ENCODE assay signal across 1 cellular context in the genomic region with DNA sequence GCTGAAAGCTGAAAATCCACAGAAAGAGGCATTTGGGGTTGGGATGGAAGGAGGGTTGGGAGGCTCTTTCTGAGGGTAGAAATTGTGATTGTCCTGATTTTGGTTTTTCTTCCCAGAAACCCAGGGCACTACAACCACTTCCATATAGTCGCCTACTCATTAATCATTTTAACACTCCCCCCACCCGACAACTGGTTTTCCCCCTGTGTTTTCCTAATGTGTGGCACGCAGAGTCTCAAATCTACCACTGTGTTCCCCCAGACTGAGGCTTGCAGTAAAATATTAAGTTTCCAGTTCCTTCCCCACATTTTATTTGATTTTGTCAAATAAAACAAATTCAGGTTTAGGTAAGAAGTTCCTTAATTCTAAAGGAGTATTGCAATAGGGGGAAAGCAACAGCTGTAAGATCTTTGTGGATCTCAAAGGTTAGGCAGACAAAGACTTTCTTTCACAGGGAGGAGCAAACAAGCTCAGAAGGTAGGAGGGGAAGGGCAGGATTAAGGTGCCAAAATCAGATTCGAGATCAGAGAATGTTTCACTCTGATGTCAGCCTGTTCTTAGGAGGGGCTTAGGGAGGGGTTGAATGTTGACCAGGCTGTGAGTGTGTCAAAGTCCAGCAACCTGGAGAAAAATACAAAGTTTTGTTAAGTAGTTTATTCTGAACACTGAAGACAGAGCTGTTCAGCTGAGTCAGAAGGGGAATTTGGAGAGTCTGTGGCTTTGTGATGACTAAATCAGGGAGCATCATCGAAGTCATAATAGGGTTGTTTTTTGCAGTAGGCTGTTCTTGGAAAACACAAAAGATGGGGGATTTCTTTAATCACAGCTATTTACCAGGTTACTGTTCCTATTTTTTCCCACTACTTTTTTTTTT.
TF ChIP-seq lines count a peak whose summit lies in the region.

No MANE protein-coding gene starts in this region.

TF ChIP-seq in HepG2, 621 proteins besides CTCF, POLR2A, EP300 and RAD21 (continued from another document and continues in another):
- TF ChIP-seq, protein P1, sequence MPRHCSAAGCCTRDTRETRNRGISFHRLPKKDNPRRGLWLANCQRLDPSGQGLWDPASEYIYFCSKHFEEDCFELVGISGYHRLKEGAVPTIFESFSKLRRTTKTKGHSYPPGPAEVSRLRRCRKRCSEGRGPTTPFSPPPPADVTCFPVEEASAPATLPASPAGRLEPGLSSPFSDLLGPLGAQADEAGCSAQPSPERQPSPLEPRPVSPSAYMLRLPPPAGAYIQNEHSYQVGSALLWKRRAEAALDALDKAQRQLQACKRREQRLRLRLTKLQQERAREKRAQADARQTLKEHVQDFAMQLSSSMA (CRISPR knock-in tag; IDR thresholded peaks at IDR 0.05), result no peak
- TF ChIP-seq, protein P2, sequence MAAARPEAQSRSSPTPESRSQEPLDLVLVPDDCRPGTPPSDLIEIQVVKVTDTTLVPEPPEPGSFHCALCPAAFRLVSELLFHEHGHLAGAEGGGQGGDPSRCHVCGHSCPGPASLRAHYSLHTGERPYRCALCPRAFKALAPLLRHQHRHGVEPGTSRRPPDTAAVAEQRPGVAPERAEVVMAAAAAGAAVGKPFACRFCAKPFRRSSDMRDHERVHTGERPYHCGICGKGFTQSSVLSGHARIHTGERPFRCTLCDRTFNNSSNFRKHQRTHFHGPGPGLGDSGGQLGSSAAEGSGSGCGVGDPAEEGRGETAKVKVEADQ (CRISPR knock-in tag; IDR thresholded peaks at IDR 0.05; ENCODE audit: borderline replicate concordance), result no peak
- TF ChIP-seq, protein P3, sequence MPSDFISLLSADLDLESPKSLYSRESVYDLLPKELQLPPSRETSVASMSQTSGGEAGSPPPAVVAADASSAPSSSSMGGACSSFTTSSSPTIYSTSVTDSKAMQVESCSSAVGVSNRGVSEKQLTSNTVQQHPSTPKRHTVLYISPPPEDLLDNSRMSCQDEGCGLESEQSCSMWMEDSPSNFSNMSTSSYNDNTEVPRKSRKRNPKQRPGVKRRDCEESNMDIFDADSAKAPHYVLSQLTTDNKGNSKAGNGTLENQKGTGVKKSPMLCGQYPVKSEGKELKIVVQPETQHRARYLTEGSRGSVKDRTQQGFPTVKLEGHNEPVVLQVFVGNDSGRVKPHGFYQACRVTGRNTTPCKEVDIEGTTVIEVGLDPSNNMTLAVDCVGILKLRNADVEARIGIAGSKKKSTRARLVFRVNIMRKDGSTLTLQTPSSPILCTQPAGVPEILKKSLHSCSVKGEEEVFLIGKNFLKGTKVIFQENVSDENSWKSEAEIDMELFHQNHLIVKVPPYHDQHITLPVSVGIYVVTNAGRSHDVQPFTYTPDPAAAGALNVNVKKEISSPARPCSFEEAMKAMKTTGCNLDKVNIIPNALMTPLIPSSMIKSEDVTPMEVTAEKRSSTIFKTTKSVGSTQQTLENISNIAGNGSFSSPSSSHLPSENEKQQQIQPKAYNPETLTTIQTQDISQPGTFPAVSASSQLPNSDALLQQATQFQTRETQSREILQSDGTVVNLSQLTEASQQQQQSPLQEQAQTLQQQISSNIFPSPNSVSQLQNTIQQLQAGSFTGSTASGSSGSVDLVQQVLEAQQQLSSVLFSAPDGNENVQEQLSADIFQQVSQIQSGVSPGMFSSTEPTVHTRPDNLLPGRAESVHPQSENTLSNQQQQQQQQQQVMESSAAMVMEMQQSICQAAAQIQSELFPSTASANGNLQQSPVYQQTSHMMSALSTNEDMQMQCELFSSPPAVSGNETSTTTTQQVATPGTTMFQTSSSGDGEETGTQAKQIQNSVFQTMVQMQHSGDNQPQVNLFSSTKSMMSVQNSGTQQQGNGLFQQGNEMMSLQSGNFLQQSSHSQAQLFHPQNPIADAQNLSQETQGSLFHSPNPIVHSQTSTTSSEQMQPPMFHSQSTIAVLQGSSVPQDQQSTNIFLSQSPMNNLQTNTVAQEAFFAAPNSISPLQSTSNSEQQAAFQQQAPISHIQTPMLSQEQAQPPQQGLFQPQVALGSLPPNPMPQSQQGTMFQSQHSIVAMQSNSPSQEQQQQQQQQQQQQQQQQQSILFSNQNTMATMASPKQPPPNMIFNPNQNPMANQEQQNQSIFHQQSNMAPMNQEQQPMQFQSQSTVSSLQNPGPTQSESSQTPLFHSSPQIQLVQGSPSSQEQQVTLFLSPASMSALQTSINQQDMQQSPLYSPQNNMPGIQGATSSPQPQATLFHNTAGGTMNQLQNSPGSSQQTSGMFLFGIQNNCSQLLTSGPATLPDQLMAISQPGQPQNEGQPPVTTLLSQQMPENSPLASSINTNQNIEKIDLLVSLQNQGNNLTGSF (CRISPR knock-in tag; IDR thresholded peaks at IDR 0.05), result no peak
- TF ChIP-seq ZNF33B (CRISPR knock-in tag; IDR thresholded peaks at IDR 0.05) (no peak), ESRRA (CRISPR knock-in tag; IDR thresholded peaks at IDR 0.05; ENCODE audit: low read depth) (no peak), ZNF460 (CRISPR knock-in tag; IDR thresholded peaks at IDR 0.05; ENCODE audit: borderline replicate concordance) (no peak), ZSCAN25 (CRISPR knock-in tag; IDR thresholded peaks at IDR 0.05) (no peak), ZNF512B (CRISPR knock-in tag; IDR thresholded peaks at IDR 0.05; ENCODE audit: borderline replicate concordance) (no peak), ZNF597 (CRISPR knock-in tag; IDR thresholded peaks at IDR 0.05) (no peak), KAT2B (IDR thresholded peaks at IDR 0.05; ENCODE audit: borderline replicate concordance, low read depth, low read length) (no peak), ZNF580 (CRISPR knock-in tag; IDR thresholded peaks at IDR 0.05; ENCODE audit: borderline replicate concordance, low read depth) (no peak), ZNF782 (CRISPR knock-in tag; IDR thresholded peaks at IDR 0.05; ENCODE audit: borderline replicate concordance) (no peak), MIXL1 (CRISPR knock-in tag; IDR thresholded peaks at IDR 0.05) (no peak), SMAD1 (CRISPR knock-in tag; IDR thresholded peaks at IDR 0.05; ENCODE audit: borderline replicate concordance, low read depth) (no peak), SRSF4 (IDR thresholded peaks at IDR 0.05; ENCODE audit: low read depth, low read length, poor library complexity, severe bottlenecking) (no peak), ZNF607 (CRISPR knock-in tag; IDR thresholded peaks at IDR 0.05; ENCODE audit: borderline replicate concordance) (no peak), ZNF788 (CRISPR knock-in tag; IDR thresholded peaks at IDR 0.05; ENCODE audit: borderline replicate concordance) (no peak), HDAC2 (CRISPR knock-in tag; IDR thresholded peaks at IDR 0.05) (peak; percentile 88; the same call in 1 of the 2 replicates), ZFP62 (CRISPR knock-in tag; IDR thresholded peaks at IDR 0.05) (no peak), ZNF800 (CRISPR knock-in tag; IDR thresholded peaks at IDR 0.05) (no peak), ZNF337 (CRISPR knock-in tag; IDR thresholded peaks at IDR 0.05; ENCODE audit: borderline replicate concordance, low read depth) (no peak), ZNF10 (CRISPR knock-in tag; IDR thresholded peaks at IDR 0.05; ENCODE audit: borderline replicate concordance, low read depth) (no peak), RFX1 (IDR thresholded peaks at IDR 0.05) (no peak), U2AF1 (optimal IDR thresholded peaks at IDR 0.05; ENCODE audit: low read depth, low read length) (no peak), DMTF1 (CRISPR knock-in tag; IDR thresholded peaks at IDR 0.05) (no peak)
- TF ChIP-seq, protein P4, sequence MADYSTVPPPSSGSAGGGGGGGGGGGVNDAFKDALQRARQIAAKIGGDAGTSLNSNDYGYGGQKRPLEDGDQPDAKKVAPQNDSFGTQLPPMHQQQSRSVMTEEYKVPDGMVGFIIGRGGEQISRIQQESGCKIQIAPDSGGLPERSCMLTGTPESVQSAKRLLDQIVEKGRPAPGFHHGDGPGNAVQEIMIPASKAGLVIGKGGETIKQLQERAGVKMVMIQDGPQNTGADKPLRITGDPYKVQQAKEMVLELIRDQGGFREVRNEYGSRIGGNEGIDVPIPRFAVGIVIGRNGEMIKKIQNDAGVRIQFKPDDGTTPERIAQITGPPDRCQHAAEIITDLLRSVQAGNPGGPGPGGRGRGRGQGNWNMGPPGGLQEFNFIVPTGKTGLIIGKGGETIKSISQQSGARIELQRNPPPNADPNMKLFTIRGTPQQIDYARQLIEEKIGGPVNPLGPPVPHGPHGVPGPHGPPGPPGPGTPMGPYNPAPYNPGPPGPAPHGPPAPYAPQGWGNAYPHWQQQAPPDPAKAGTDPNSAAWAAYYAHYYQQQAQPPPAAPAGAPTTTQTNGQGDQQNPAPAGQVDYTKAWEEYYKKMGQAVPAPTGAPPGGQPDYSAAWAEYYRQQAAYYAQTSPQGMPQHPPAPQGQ (CRISPR knock-in tag; IDR thresholded peaks at IDR 0.05; ENCODE audit: borderline replicate concordance), result no peak
- TF ChIP-seq, protein P5, sequence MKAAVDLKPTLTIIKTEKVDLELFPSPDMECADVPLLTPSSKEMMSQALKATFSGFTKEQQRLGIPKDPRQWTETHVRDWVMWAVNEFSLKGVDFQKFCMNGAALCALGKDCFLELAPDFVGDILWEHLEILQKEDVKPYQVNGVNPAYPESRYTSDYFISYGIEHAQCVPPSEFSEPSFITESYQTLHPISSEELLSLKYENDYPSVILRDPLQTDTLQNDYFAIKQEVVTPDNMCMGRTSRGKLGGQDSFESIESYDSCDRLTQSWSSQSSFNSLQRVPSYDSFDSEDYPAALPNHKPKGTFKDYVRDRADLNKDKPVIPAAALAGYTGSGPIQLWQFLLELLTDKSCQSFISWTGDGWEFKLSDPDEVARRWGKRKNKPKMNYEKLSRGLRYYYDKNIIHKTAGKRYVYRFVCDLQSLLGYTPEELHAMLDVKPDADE (CRISPR knock-in tag; IDR thresholded peaks at IDR 0.05), result no peak
- TF ChIP-seq, protein P6, sequence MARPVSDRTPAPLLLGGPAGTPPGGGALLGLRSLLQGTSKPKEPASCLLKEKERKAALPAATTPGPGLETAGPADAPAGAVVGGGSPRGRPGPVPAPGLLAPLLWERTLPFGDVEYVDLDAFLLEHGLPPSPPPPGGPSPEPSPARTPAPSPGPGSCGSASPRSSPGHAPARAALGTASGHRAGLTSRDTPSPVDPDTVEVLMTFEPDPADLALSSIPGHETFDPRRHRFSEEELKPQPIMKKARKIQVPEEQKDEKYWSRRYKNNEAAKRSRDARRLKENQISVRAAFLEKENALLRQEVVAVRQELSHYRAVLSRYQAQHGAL (CRISPR knock-in tag; IDR thresholded peaks at IDR 0.05; ENCODE audit: not compliant biosample characterization), result no peak
